ENCODE assay signal across 18 cellular contexts in genomic region chr13:46495647-46496046, GRCh38. TPM values are rescaled to one million over a fixed set of nuclear protein-coding genes. Genes with fewer than 3 reads are reported as not detected.
A peak's percentile ranks its signal among the peaks of the same experiment; 100 is the strongest.
DNase-seq lines count a peak whose midpoint lies in the region; ATAC-seq and TF ChIP-seq lines count a peak whose summit lies in the region.
"Had no signal": no experiment of that assay in that cellular context is flagged by ENCODE, and none has a peak within 500 bp of the region (broad histone marks: within the 10 kb centered on the region; RNA-seq: fewer than 3 reads in every experiment).

No MANE protein-coding gene starts in this region.

- DNase-seq in GM03348 (ENCODE audit: low spot score) (peak; percentile 20), ascending aorta (ENCODE audit: low spot score in 2 of 2) (no peak), fibroblast of villous mesenchyme (ENCODE audit: low read depth) (peak; percentile 30), sciatic nerve (ENCODE audit: low spot score) (no peak), left ventricle myocardium inferior (no peak)
- no peak for DNase-seq in CD4-positive, alpha-beta T cell
- no peak for DNase-seq in activated CD4-positive, alpha-beta T cell treated with anti-CD3 and anti-CD28 coated beads for 1 hour
- DNase-seq: EL, MV-4-11, NCI-H1417 treated with DMSO at 0.1 percent for 48 hours, NCI-H2029, NCI-H2171 treated with DMSO at 0.1 percent for 48 hours, NCI-H524, Peyer's patch, SHP77 treated with DMSO at 0.1 percent for 48 hours had no signal

- POLR2A ChIA-PET in CD4-positive, alpha-beta T cell (lab: Charles Lee): no interaction called here

- H3K4me3 Mint-ChIP-seq in CD4-positive, alpha-beta T cell: no peak overlapping the region
- H3K4me3 Mint-ChIP-seq: IgD-negative memory B cell had no signal

- no peaks in the 10 kb centered on the region for H3K36me3 Mint-ChIP-seq in CD4-positive, alpha-beta T cell (ENCODE audit: low read depth)

- H3K9me3 Mint-ChIP-seq in CD4-positive, alpha-beta T cell: no peaks in the 10 kb centered on the region
- H3K9me3 Mint-ChIP-seq: IgD-negative memory B cell had no signal

- CTCF ChIA-PET in CD4-positive, alpha-beta T cell (lab: Charles Lee): no interaction called here

- H3K4me3 ChIP-seq in ascending aorta (peak overlapping the region in 1 of 2 donors; percentile 38), fibroblast of villous mesenchyme (ENCODE audit: low read depth, low read length) (no peak overlapping the region), left ventricle myocardium inferior (no peak overlapping the region)
- H3K4me3 ChIP-seq: BLaER1, Peyer's patch had no signal

- intact Hi-C loops in ascending aorta (cut with DNase I): loop anchor here (5.0 kb wide), 1 partner anchor 37 kb away; no protein-coding TSS in a partner anchor
- intact Hi-C loops in sciatic nerve (cut with DNase I): no loop called here
- intact Hi-C loops in CD4-positive, alpha-beta T cell (cut with DNase I, micrococcal nuclease): no loop called here
- intact Hi-C loops in left ventricle myocardium inferior (cut with micrococcal nuclease): no loop called here

- no peaks in the 10 kb centered on the region for H3K4me1 Mint-ChIP-seq in CD4-positive, alpha-beta T cell (ENCODE audit: low read depth)
- H3K4me1 Mint-ChIP-seq: IgD-negative memory B cell had no signal

- H3K9me3 ChIP-seq in ascending aorta (no peaks in the 10 kb centered on the region), left ventricle myocardium inferior (replicated peaks) (no peaks in the 10 kb centered on the region)
- no peaks in the 10 kb centered on the region for H3K9me3 ChIP-seq in CD4-positive, alpha-beta T cell (ENCODE audit: control insufficient read depth, low read length)
- H3K9me3 ChIP-seq: BLaER1, Peyer's patch had no signal

- no peak overlapping the region for H3K27ac Mint-ChIP-seq in CD4-positive, alpha-beta T cell
- H3K27ac Mint-ChIP-seq: IgD-negative memory B cell had no signal

- no peak for TF ChIP-seq CTCF in ascending aorta (IDR thresholded peaks at IDR 0.05)
- no peak for TF ChIP-seq CTCF in fibroblast of villous mesenchyme (IDR thresholded peaks at IDR 0.05; ENCODE audit: insufficient read depth, low read depth, low read length)
- no peak for TF ChIP-seq CTCF in CD4-positive, alpha-beta T cell (IDR thresholded peaks at IDR 0.05)
- no peak for TF ChIP-seq CTCF in left ventricle myocardium inferior (IDR thresholded peaks at IDR 0.05; ENCODE audit: borderline replicate concordance)

- H3K27me3 Mint-ChIP-seq in CD4-positive, alpha-beta T cell: peaks cover 2% of the 10 kb centered on the region
- H3K27me3 Mint-ChIP-seq: IgD-negative memory B cell had no signal

- H3K36me3 ChIP-seq in ascending aorta (no peaks in the 10 kb centered on the region), left ventricle myocardium inferior (no peaks in the 10 kb centered on the region)
- H3K36me3 ChIP-seq: BLaER1, Peyer's patch had no signal

- ATAC-seq in sciatic nerve (peak; percentile 61), GM18517 (IDR thresholded peaks at IDR 0.05; ENCODE audit: unreplicated experiment) (no peak)
- no peak for ATAC-seq in CD4-positive, alpha-beta T cell (ENCODE audit: poor library complexity)

- H3K27me3 ChIP-seq in ascending aorta: no peaks in the 10 kb centered on the region
- no peaks in the 10 kb centered on the region for H3K27me3 ChIP-seq in CD4-positive, alpha-beta T cell (ENCODE audit: control insufficient read depth, insufficient read depth, low read length)
- no peaks in the 10 kb centered on the region for H3K27me3 ChIP-seq in left ventricle myocardium inferior (ENCODE audit: low read depth)
- H3K27me3 ChIP-seq: BLaER1, Peyer's patch had no signal

- H3K27ac ChIP-seq in ascending aorta (peak overlapping the region; percentile 31 to 64), left ventricle myocardium inferior (replicated peaks) (no peak overlapping the region)
- no peak overlapping the region for H3K27ac ChIP-seq in CD4-positive, alpha-beta T cell (ENCODE audit: low read depth, low read length)
- H3K27ac ChIP-seq: BLaER1, Peyer's patch had no signal

- H3K4me1 ChIP-seq in ascending aorta (peaks cover 5 to 14% of the 10 kb centered on the region in 2 donors), left ventricle myocardium inferior (peaks cover 4% of the 10 kb centered on the region)
- H3K4me1 ChIP-seq: Peyer's patch had no signal

RNA-seq across cellular contexts. Expression of gene LRCH1, which starts 57.3 kb away (rescaled TPM):
- total RNA-seq in ascending aorta: 45.4 TPM
- 8.4 and 9.1 TPM in 2 replicates for total RNA-seq in fibroblast of villous mesenchyme
- total RNA-seq in sciatic nerve: 28.2 TPM
- total RNA-seq in CD4-positive, alpha-beta T cell: 10 to 100 TPM; 13.4 to 14.7 TPM
- total RNA-seq in left ventricle myocardium inferior: 13.1 TPM

Comparison
In these comparisons a context has a peak if more than half of its experiments do, and no peak if none do; other contexts are left out.
1. DNase-seq: peak in GM03348 (single experiment) and fibroblast of villous mesenchyme (single experiment); none in ascending aorta (0 of 2), sciatic nerve (single experiment), CD4-positive, alpha-beta T cell (0 of 10), activated CD4-positive, alpha-beta T cell treated with anti-CD3 and anti-CD28 coated beads for 1 hour (single experiment) and left ventricle myocardium inferior (single experiment).
2. H3K27ac ChIP-seq: peak in ascending aorta (2 of 2); none in CD4-positive, alpha-beta T cell (single experiment) and left ventricle myocardium inferior (single experiment).